ENCODE assay signal across 25 cellular contexts in the genomic region with DNA sequence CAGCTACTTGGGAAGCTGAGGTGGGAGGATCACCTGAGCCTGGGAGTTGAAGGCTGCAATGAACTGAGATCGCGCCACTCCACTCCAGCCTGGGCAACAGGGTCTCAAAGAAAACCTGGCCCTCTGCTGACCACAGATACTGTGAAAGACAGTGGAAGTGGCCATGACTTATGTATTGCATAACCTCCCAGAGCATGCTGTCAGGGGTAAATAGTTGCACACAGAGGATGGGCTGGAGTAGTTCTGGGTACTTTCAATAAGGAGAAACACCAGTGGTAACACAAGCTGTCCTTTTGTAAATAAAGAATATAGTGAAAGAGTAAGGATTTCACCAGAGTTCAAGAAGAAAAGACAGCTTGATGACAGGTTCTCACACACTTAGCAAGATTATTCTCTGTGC. TPM values are rescaled to one million over a fixed set of nuclear protein-coding genes. Genes with fewer than 3 reads are reported as not detected.
A peak's percentile ranks its signal among the peaks of the same experiment; 100 is the strongest.
DNase-seq lines count a peak whose midpoint lies in the region; ATAC-seq and TF ChIP-seq lines count a peak whose summit lies in the region.
"Had no signal": no experiment of that assay in that cellular context is flagged by ENCODE, and none has a peak within 500 bp of the region (broad histone marks: within the 10 kb centered on the region; RNA-seq: fewer than 3 reads in every experiment).

No MANE protein-coding gene starts in this region.

- RAD21 ChIA-PET in HCT116 (lab: Charles Lee; ENCODE audit: low non-redundant PET in 1 of 2, low total read pairs in 2 of 2, uncharacterized antibody in 2 of 2, unreplicated experiment in 2 of 2): no interaction called here

- H4K20me1 ChIP-seq in HCT116 (ENCODE audit: insufficient read depth): no peaks in the 10 kb centered on the region

- H3K9me2 ChIP-seq in HCT116 (ENCODE audit: insufficient read depth): no peaks in the 10 kb centered on the region

- BruUV-seq in HCT116 (replicated peaks; lab: Mats Ljungman, UMichigan): no TSS peak

- DNase-seq in AG04450 (ENCODE audit: low read depth, low spot score) (no peak), HCT116 (ENCODE audit: low read depth, low spot score) (no peak), adipocyte (ENCODE audit: low read depth) (no peak), mucosa of gallbladder (ENCODE audit: low spot score) (no peak)
- no peak for DNase-seq in activated CD8-positive, alpha-beta memory T cell treated with anti-CD3 and anti-CD28 coated beads for 24 hours
- no peak for DNase-seq in stimulated activated naive CD8-positive, alpha-beta T cell treated with anti-CD3 and anti-CD28 coated beads, Interleukin-15, amount 100 ng/mL, for 72 hours
- DNase-seq: activated B cell treated with CpG ODN at 0.5 μM for 24 hours; activated CD4-positive, alpha-beta memory T cell treated with anti-CD3 and anti-CD28 coated beads, Interleukin-2, amount 10 ng/mL, durations not matched to agents 7 days and 5 days; activated gamma-delta T cell treated with Interleukin-2 at 50 U/mL for 16 hours; activated T-cell treated with anti-CD3 and anti-CD28 coated beads for 4 hours; adrenal gland; effector memory CD4-positive, alpha-beta T cell; erythroblast; foreskin melanocyte; hypothalamus; NCI-H1417 treated with DMSO at 0.1 percent for 48 hours; NCI-H446; stimulated activated CD8-positive, alpha-beta memory T cell treated with anti-CD3 and anti-CD28 coated beads, Interleukin-4, amount 100 ng/mL, for 48 hours had no signal

- TF ChIP-seq POLR2A in HCT116 (IDR thresholded peaks at IDR 0.05; ENCODE audit: borderline replicate concordance, extremely low read depth, insufficient read depth, insufficient read length): no peak

- no peaks in the 10 kb centered on the region for H3K79me2 ChIP-seq in HCT116 (ENCODE audit: insufficient read depth, low read length)

- H3K27ac Mint-ChIP-seq in nephron: no peak overlapping the region
- H3K27ac Mint-ChIP-seq in stimulated activated naive CD8-positive, alpha-beta T cell treated with anti-CD3 and anti-CD28 coated beads, Interleukin-15, amount 100 ng/mL, for 72 hours: no peak overlapping the region
- H3K27ac Mint-ChIP-seq: activated B cell treated with CpG ODN at 0.5 μM for 24 hours; activated CD4-positive, alpha-beta memory T cell treated with anti-CD3 and anti-CD28 coated beads, Interleukin-2, amount 10 ng/mL, durations not matched to agents 7 days and 5 days had no signal

- peaks cover 9 to 29% of the 10 kb centered on the region in 2 experiments for H3K4me1 ChIP-seq in HCT116 (ENCODE audit: control insufficient read depth in 1 of 2, insufficient read depth in 2 of 2, low read length in 2 of 2)
- peaks cover 36% of the 10 kb centered on the region for H3K4me1 ChIP-seq in adipocyte (ENCODE audit: control insufficient read depth, insufficient read depth, low read length)
- H3K4me1 ChIP-seq: HAP-1 had no signal

- no peaks in the 10 kb centered on the region for H3K9me3 Mint-ChIP-seq in nephron
- H3K9me3 Mint-ChIP-seq in stimulated activated naive CD8-positive, alpha-beta T cell treated with anti-CD3 and anti-CD28 coated beads, Interleukin-15, amount 100 ng/mL, for 72 hours: no peaks in the 10 kb centered on the region
- H3K9me3 Mint-ChIP-seq: activated B cell treated with CpG ODN at 0.5 μM for 24 hours; activated CD4-positive, alpha-beta memory T cell treated with anti-CD3 and anti-CD28 coated beads, Interleukin-2, amount 10 ng/mL, durations not matched to agents 7 days and 5 days had no signal

- intact Hi-C loops in HCT116 (cut with micrococcal nuclease): no loop called here

- peak overlapping the region; percentile 23; the same call in 1 of the 2 replicates for H3K4me2 ChIP-seq in HCT116 (ENCODE audit: low read length)

- CTCF ChIA-PET in AG04450 (lab: Charles Lee): interaction anchor here (1.1 kb wide), 1 partner anchor 47 kb away, joined by 3 read pairs; no protein-coding TSS in a partner anchor
- CTCF ChIA-PET in HCT116 (lab: Charles Lee): no interaction called here

- H3K36me3 ChIP-seq in HCT116 (ENCODE audit: control insufficient read depth in 1 of 2, insufficient read depth in 2 of 2, low read length in 2 of 2) (no peaks in the 10 kb centered on the region), adipocyte (ENCODE audit: control insufficient read depth, insufficient read depth, low read length, severe bottlenecking) (no peaks in the 10 kb centered on the region)
- H3K36me3 ChIP-seq: adrenal gland, breast epithelium, HAP-1, neutrophil had no signal

- no peak overlapping the region for H3K4me3 ChIP-seq in AG04450 (ENCODE audit: low read depth, low read length)
- H3K4me3 ChIP-seq in HCT116 (replicated peaks in 1 of 2; ENCODE audit: low read depth in 1 of 2, low read length in 2 of 2): no peak overlapping the region
- peak overlapping the region; percentile 97 for H3K4me3 ChIP-seq in adipocyte (ENCODE audit: low read length)
- H3K4me3 ChIP-seq: HAP-1 had no signal

- peaks cover 32% of the 10 kb centered on the region for H3K27me3 Mint-ChIP-seq in nephron (ENCODE audit: low read depth)
- peaks cover 8% of the 10 kb centered on the region for H3K27me3 Mint-ChIP-seq in stimulated activated naive CD8-positive, alpha-beta T cell treated with anti-CD3 and anti-CD28 coated beads, Interleukin-15, amount 100 ng/mL, for 72 hours
- H3K27me3 Mint-ChIP-seq: activated B cell treated with CpG ODN at 0.5 μM for 24 hours had no signal

- POLR2A ChIA-PET in AG04450 (lab: Yijun Ruan, JAX): no interaction called here
- POLR2A ChIA-PET in HCT116 (lab: Charles Lee): no interaction called here

- H3K27me3 ChIP-seq in AG04450 (ENCODE audit: control insufficient read depth, insufficient read depth, low read length): peaks cover 3% of the 10 kb centered on the region
- H3K27me3 ChIP-seq in HCT116 (ENCODE audit: insufficient read depth, low read length): no peaks in the 10 kb centered on the region
- no peaks in the 10 kb centered on the region for H3K27me3 ChIP-seq in adipocyte (replicated peaks; ENCODE audit: control insufficient read depth, insufficient read depth, low read length)
- H3K27me3 ChIP-seq: adrenal gland, breast epithelium had no signal

- peak overlapping the region; percentile 97 to 99 (median 98) for H3K4me3 Mint-ChIP-seq in nephron
- H3K4me3 Mint-ChIP-seq in stimulated activated naive CD8-positive, alpha-beta T cell treated with anti-CD3 and anti-CD28 coated beads, Interleukin-15, amount 100 ng/mL, for 72 hours: peak overlapping the region in 1 of 2 donors; percentile 97

- H3K9ac ChIP-seq in HCT116 (ENCODE audit: low read length) (no peak overlapping the region), adipocyte (ENCODE audit: low read length) (no peak overlapping the region)

- TF ChIP-seq CTCF in AG04450 (IDR thresholded peaks at IDR 0.05; ENCODE audit: low read depth, low read length) (no peak), HCT116 (IDR thresholded peaks at IDR 0.05 in 2 of 3, conservative IDR thresholded peaks at IDR 0.05 in 1 of 3; ENCODE audit: borderline replicate concordance in 1 of 3, insufficient read depth in 1 of 3, low read depth in 2 of 3, low read length in 2 of 3) (no peak), nephron (IDR thresholded peaks at IDR 0.05; ENCODE audit: unreplicated experiment in 3 of 3) (no peak)

- H3K9me3 ChIP-seq in AG04450 (ENCODE audit: control insufficient read depth, insufficient read depth, low read length): no peaks in the 10 kb centered on the region; the same call in 1 of the 2 replicates
- H3K9me3 ChIP-seq in HCT116 (ENCODE audit: control insufficient read depth in 1 of 2, insufficient read depth in 1 of 2, low read depth in 1 of 2, low read length in 2 of 2): no peaks in the 10 kb centered on the region
- no peaks in the 10 kb centered on the region for H3K9me3 ChIP-seq in adipocyte (ENCODE audit: control insufficient read depth, low read length)
- H3K9me3 ChIP-seq: adrenal gland, breast epithelium, HAP-1, neutrophil had no signal

- ATAC-seq in HCT116 (no peak), HG03469 (IDR thresholded peaks at IDR 0.05; ENCODE audit: unreplicated experiment) (no peak)
- no peak for ATAC-seq in stimulated activated naive CD8-positive, alpha-beta T cell treated with anti-CD3 and anti-CD28 coated beads, Interleukin-15, amount 100 ng/mL, for 72 hours
- ATAC-seq: GM12878, Right ventricle myocardium inferior had no signal

- H3K36me3 Mint-ChIP-seq in nephron (ENCODE audit: low read depth): no peaks in the 10 kb centered on the region

- peaks cover 8% of the 10 kb centered on the region for H3K4me1 Mint-ChIP-seq in nephron
- peaks cover 26% of the 10 kb centered on the region for H3K4me1 Mint-ChIP-seq in stimulated activated naive CD8-positive, alpha-beta T cell treated with anti-CD3 and anti-CD28 coated beads, Interleukin-15, amount 100 ng/mL, for 72 hours

- H2AFZ ChIP-seq in HCT116 (ENCODE audit: low read depth, low read length, poor library complexity, severe bottlenecking): no peak overlapping the region

- no peak for TF ChIP-seq RAD21 in HCT116 (IDR thresholded peaks at IDR 0.05; ENCODE audit: low read depth)

- H3K27ac ChIP-seq in AG04450 (ENCODE audit: low read depth, low read length) (peak overlapping the region; percentile 24), HCT116 (ENCODE audit: low read depth, low read length) (no peak overlapping the region)
- H3K27ac ChIP-seq: adrenal gland, neutrophil had no signal

TF ChIP-seq in HCT116, 20 proteins besides CTCF, POLR2A, EP300 and RAD21 (continues in another document):
- no peak for TF ChIP-seq ATF3 (IDR thresholded peaks at IDR 0.05)
- TF ChIP-seq SRF (IDR thresholded peaks at IDR 0.05; ENCODE audit: low read depth): no peak
- no peak for TF ChIP-seq EGR1 (IDR thresholded peaks at IDR 0.05; ENCODE audit: low read depth)
- no peak for TF ChIP-seq CBX3 (IDR thresholded peaks at IDR 0.05; ENCODE audit: low read depth)
- TF ChIP-seq YY1 (IDR thresholded peaks at IDR 0.05; ENCODE audit: extremely low read depth, insufficient replicate concordance, low read depth, low read length): no peak
- no peak for TF ChIP-seq MAX (IDR thresholded peaks at IDR 0.05)
- TF ChIP-seq ELF1 (IDR thresholded peaks at IDR 0.05; ENCODE audit: borderline replicate concordance, low read depth): no peak
- no peak for TF ChIP-seq POLR2AphosphoS5 (IDR thresholded peaks at IDR 0.05; ENCODE audit: low read depth, low read length)
- no peak for TF ChIP-seq SIN3A (IDR thresholded peaks at IDR 0.05; ENCODE audit: low read depth)

RNA-seq across cellular contexts. Expression of gene ACER2, which starts 1.8 kb away (rescaled TPM):
- 1.6 and 2.3 TPM in 2 replicates for polyA plus RNA-seq in AG04450 (2011; rRNA removed)
- polyA minus RNA-seq in AG04450 (2011; rRNA and poly(A)+ RNA removed): 5.1 and 8.1 TPM in 2 replicates
- total RNA-seq in HCT116 (2021; ENCODE audit: unreplicated experiment) (4.3 TPM), mucosa of gallbladder (3.4 TPM)
- 1.2 and 1.4 TPM in 2 replicates for polyA plus RNA-seq in HCT116 (2012)

RNA-seq across cellular contexts. Expression of gene RPS6, which starts 30.6 kb away (rescaled TPM):
- 3,064 and 3,310 TPM in 2 replicates for polyA plus RNA-seq in AG04450 (2011; rRNA removed)
- 623 and 670 TPM in 2 replicates for polyA minus RNA-seq in AG04450 (2011; rRNA and poly(A)+ RNA removed)
- total RNA-seq in HCT116 (2021; ENCODE audit: unreplicated experiment) (2,712 TPM), mucosa of gallbladder (1,319 TPM)
- polyA plus RNA-seq in HCT116 (2012): 2,611 and 2,853 TPM in 2 replicates
